Comparison of ENCODE assay signal across 8 cellular contexts in the genomic region with DNA sequence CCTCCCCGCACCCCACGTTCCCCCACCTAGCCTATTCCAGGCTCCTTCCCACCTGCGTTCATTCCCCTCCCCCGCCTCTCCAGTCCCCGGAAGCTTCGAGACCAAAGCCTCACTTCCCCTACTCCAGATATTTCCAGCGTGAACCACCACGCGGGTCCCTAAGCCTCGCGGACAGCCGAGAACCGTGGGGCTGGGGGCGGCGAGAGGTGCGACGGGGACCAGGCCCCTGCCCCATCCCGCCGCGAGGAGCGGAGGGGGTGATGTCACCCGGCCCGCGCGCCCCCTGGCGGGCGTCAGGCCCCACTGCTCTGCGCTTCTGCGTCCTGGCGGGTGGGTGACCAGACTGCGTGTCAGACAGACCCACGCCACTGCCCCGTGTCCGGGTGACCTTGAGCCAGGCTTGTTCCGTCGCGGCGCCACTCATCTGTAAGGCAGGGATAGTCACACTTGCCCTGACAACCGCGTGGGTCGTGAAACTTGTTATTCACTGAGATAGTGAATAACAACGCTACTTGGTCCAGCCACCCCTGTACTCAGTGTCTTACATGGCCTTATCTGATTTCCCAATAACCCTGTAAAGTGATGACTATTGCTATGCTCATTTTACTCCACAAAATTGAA. TPM values are rescaled to one million over a fixed set of nuclear protein-coding genes. Genes with fewer than 3 reads are reported as not detected.
A peak's percentile ranks its signal among the peaks of the same experiment; 100 is the strongest.
DNase-seq lines count a peak whose midpoint lies in the region; ATAC-seq and TF ChIP-seq lines count a peak whose summit lies in the region.

No MANE protein-coding gene starts in this region.

- no peaks in the 10 kb centered on the region for H3K36me3 ChIP-seq in CD4-positive, alpha-beta memory T cell (ENCODE audit: insufficient read depth, low read length)
- H3K36me3 ChIP-seq in Peyer's patch (no peaks in the 10 kb centered on the region), stomach (peaks cover 3 to 8% (median 6%) of the 10 kb centered on the region in 4 donors)

- intact Hi-C loops in CD4-positive, alpha-beta memory T cell (cut with micrococcal nuclease), result loop anchor here (1.0 kb wide), 4 partner anchors 9 to 142 kb away; partner anchors contain the start of genes HSP90AB1 and SLC29A1
- intact Hi-C loops in stomach (cut with DNase I; ENCODE audit: low total_unique reads), result loop anchor here (10.0 kb wide), 1 partner anchor 63 kb away; no protein-coding TSS in a partner anchor

- ATAC-seq in GM19397 (IDR thresholded peaks at IDR 0.05; ENCODE audit: unreplicated experiment) (peak; percentile 71), HG03571 (IDR thresholded peaks at IDR 0.05; ENCODE audit: unreplicated experiment) (peak; percentile 88)

- CTCF ChIA-PET in CD4-positive, alpha-beta memory T cell (lab: Charles Lee; ENCODE audit: partially characterized antibody), result interaction anchor here (0.6 to 5.3 kb wide), 19 partner anchors 9 to 141 kb away, joined by 3 to 84 read pairs (median 6); partner anchors contain the start of genes HSP90AB1, SLC29A1 and SLC35B2

- no peaks in the 10 kb centered on the region for H3K9me3 ChIP-seq in CD4-positive, alpha-beta memory T cell (ENCODE audit: control insufficient read depth in 1 of 2, low read length in 2 of 2)
- H3K9me3 ChIP-seq in Peyer's patch (no peaks in the 10 kb centered on the region), stomach (no peaks in the 10 kb centered on the region)

- H3K36me3 Mint-ChIP-seq in CD4-positive, alpha-beta memory T cell, result no peaks in the 10 kb centered on the region
- H3K36me3 Mint-ChIP-seq in nephron (ENCODE audit: low read depth), result no peaks in the 10 kb centered on the region

- 1 to 3% (median 2%) methylated on average over 21 to 42 of the region's 42 CpGs for WGBS in stomach, 5 donors

- peaks cover 2 to 15% (median 9%) of the 10 kb centered on the region in 4 donors for H3K4me1 Mint-ChIP-seq in CD4-positive, alpha-beta memory T cell
- H3K4me1 Mint-ChIP-seq in nephron, result peaks cover 35% of the 10 kb centered on the region

- TF ChIP-seq CTCF in Peyer's patch (IDR thresholded peaks at IDR 0.05) (peak; percentile 95 to 98 (median 98)), fibroblast of the aortic adventitia (IDR thresholded peaks at IDR 0.05; ENCODE audit: insufficient read depth, low read length) (peak; percentile 84), nephron (IDR thresholded peaks at IDR 0.05; ENCODE audit: unreplicated experiment in 3 of 3) (peak; percentile 94 to 98 (median 98)), stomach (IDR thresholded peaks at IDR 0.05) (peak in 6 of 7 experiments; percentile 72 to 99 (median 97))

- POLR2A ChIA-PET in CD4-positive, alpha-beta memory T cell (lab: Charles Lee; ENCODE audit: partially characterized antibody), result interaction anchor here (0.7 to 2.2 kb wide), 9 partner anchors 10 to 141 kb away, joined by 3 to 71 read pairs (median 5); partner anchors contain the start of genes HSP90AB1, SLC29A1 and SLC35B2

- H3K4me1 ChIP-seq in CD4-positive, alpha-beta memory T cell (ENCODE audit: insufficient read depth, low read length), result peaks cover 12% of the 10 kb centered on the region
- H3K4me1 ChIP-seq in Peyer's patch (peaks cover 0 to 29% (median 2%) of the 10 kb centered on the region in 4 donors), stomach (peaks cover 42 to 58% (median 50%) of the 10 kb centered on the region in 4 donors)

- peak overlapping the region; percentile 89 to 98 (median 95) for H3K27ac Mint-ChIP-seq in CD4-positive, alpha-beta memory T cell
- peak overlapping the region; percentile 74 to 93 (median 92) for H3K27ac Mint-ChIP-seq in nephron

- peak overlapping the region; percentile 85 to 93 (median 90) for H3K4me3 Mint-ChIP-seq in CD4-positive, alpha-beta memory T cell
- peak overlapping the region; percentile 82 to 87 (median 86) for H3K4me3 Mint-ChIP-seq in nephron

- no peaks in the 10 kb centered on the region for H3K27me3 Mint-ChIP-seq in CD4-positive, alpha-beta memory T cell
- peaks cover 6% of the 10 kb centered on the region for H3K27me3 Mint-ChIP-seq in nephron (ENCODE audit: low read depth)

- DNase-seq in CD4-positive, alpha-beta memory T cell, result peak; percentile 66 to 85 (median 80)
- DNase-seq in Peyer's patch (peak; percentile 77 to 88 (median 88)), fibroblast of the aortic adventitia (ENCODE audit: low read depth) (peak; percentile 59), stomach (peak; percentile 79)
- peak; percentile 77 for DNase-seq in activated T-helper 9 cell treated with anti-CD3 and anti-CD28 coated beads, Interleukin-2, amount 50 U/mL, for 16 hours (ENCODE audit: low read depth)

- TF ChIP-seq EP300 in stomach (IDR thresholded peaks at IDR 0.05), result no peak

- peak overlapping the region; percentile 93 for H3K27ac ChIP-seq in CD4-positive, alpha-beta memory T cell (ENCODE audit: low read depth, low read length)
- H3K27ac ChIP-seq in Peyer's patch (peak overlapping the region; percentile 85 to 99 (median 96)), stomach (peak overlapping the region; percentile 95 to 99 (median 96))

- no peaks in the 10 kb centered on the region for H3K27me3 ChIP-seq in CD4-positive, alpha-beta memory T cell (ENCODE audit: insufficient read depth, low read length)
- H3K27me3 ChIP-seq in Peyer's patch, result no peaks in the 10 kb centered on the region
- no peaks in the 10 kb centered on the region for H3K27me3 ChIP-seq in stomach

- TF ChIP-seq POLR2A in Peyer's patch (IDR thresholded peaks at IDR 0.05) (peak in 1 of 2 donors; percentile 1), stomach (IDR thresholded peaks at IDR 0.05) (no peak)

- no peaks in the 10 kb centered on the region for H3K9me3 Mint-ChIP-seq in CD4-positive, alpha-beta memory T cell
- no peaks in the 10 kb centered on the region for H3K9me3 Mint-ChIP-seq in nephron

- peak overlapping the region; percentile 8 to 95 for H3K4me3 ChIP-seq in CD4-positive, alpha-beta memory T cell (ENCODE audit: low read length in 2 of 2)
- H3K4me3 ChIP-seq in Peyer's patch (peak overlapping the region; percentile 55 to 88 (median 60)), fibroblast of the aortic adventitia (ENCODE audit: low read depth, low read length) (peak overlapping the region; percentile 67), stomach (peak overlapping the region; percentile 44 to 67 (median 54))

RNA-seq across cellular contexts. Expression of gene HSP90AB1, which starts 9.0 kb away (rescaled TPM):
- total RNA-seq in CD4-positive, alpha-beta memory T cell, result 100 to 1,000 TPM; 303 to 324 TPM
- polyA plus RNA-seq in CD4-positive, alpha-beta memory T cell, result 100 to 1,000 TPM; 384 to 432 TPM
- 100 to 1,000 TPM; 181 to 330 (median 254) TPM for total RNA-seq in Peyer's patch
- total RNA-seq in fibroblast of the aortic adventitia (ENCODE audit: low replicate concordance), result 797 and 832 TPM in 2 replicates
- total RNA-seq in stomach, result 100 to 1,000 TPM; 168 to 414 (median 370) TPM
- 100 to 1,000 TPM; 267 to 549 (median 348) TPM for polyA plus RNA-seq in stomach

RNA-seq across cellular contexts. Expression of gene SLC29A1, which starts 14.5 kb away (rescaled TPM):
- total RNA-seq in CD4-positive, alpha-beta memory T cell, result 1 to 10 TPM; 2.1 to 3.1 TPM
- polyA plus RNA-seq in CD4-positive, alpha-beta memory T cell, result 1 to 10 TPM; 3.4 to 3.7 TPM
- 10 to 100 TPM in 3 of 4 donors, 1 to 10 TPM in 1; 4.4 to 25.6 (median 19.5) TPM for total RNA-seq in Peyer's patch
- total RNA-seq in fibroblast of the aortic adventitia (ENCODE audit: low replicate concordance), result 5.2 and 23.6 TPM in 2 replicates
- total RNA-seq in stomach, result 100 to 1,000 TPM in 2 of 5 donors, 10 to 100 TPM in 3; 26.4 to 217 (median 77.4) TPM
- polyA plus RNA-seq in stomach, result 10 to 100 TPM; 22.6 to 33.5 (median 29.0) TPM

RNA-seq across cellular contexts. Expression of gene SLC35B2, which starts 19.4 kb away (rescaled TPM):
- total RNA-seq in CD4-positive, alpha-beta memory T cell, result 10 to 100 TPM; 20.7 to 20.9 TPM
- polyA plus RNA-seq in CD4-positive, alpha-beta memory T cell, result 10 to 100 TPM; 41.6 to 65.3 TPM
- total RNA-seq in Peyer's patch (10 to 100 TPM; 10.7 to 35.2 (median 26.5) TPM), fibroblast of the aortic adventitia (ENCODE audit: low replicate concordance) (56.4 and 60.8 TPM in 2 replicates), stomach (10 to 100 TPM in 4 of 5 donors, 1 to 10 TPM in 1; 1.4 to 60.1 (median 27.0) TPM)
- 10 to 100 TPM in 2 of 3 donors, 1 to 10 TPM in 1; 7.3 to 17.2 (median 16.6) TPM for polyA plus RNA-seq in stomach

RNA-seq across cellular contexts. Expression of gene MYMX, which starts 21.2 kb away (rescaled TPM):
- total RNA-seq in CD4-positive, alpha-beta memory T cell, result not detected
- not detected for polyA plus RNA-seq in CD4-positive, alpha-beta memory T cell
- total RNA-seq in Peyer's patch (not detected), fibroblast of the aortic adventitia (ENCODE audit: low replicate concordance) (not detected in 2 replicates), stomach (not detected)
- 1 to 10 TPM in 1 of 3 donors, under 1 TPM in 1, not detected in 1; 0.95 to 3.4 TPM for polyA plus RNA-seq in stomach

RNA-seq across cellular contexts. Expression of gene NFKBIE, which starts 27.4 kb away (rescaled TPM):
- total RNA-seq in CD4-positive, alpha-beta memory T cell, result 10 to 100 TPM; 12.7 to 15.0 TPM
- 1 to 10 TPM; 8.0 to 8.3 TPM for polyA plus RNA-seq in CD4-positive, alpha-beta memory T cell
- total RNA-seq in Peyer's patch (10 to 100 TPM; 16.9 to 36.3 (median 24.9) TPM), fibroblast of the aortic adventitia (ENCODE audit: low replicate concordance) (5.4 and 74.7 TPM in 2 replicates), stomach (10 to 100 TPM in 1 of 5 donors, 1 to 10 TPM in 1, under 1 TPM in 1, not detected in 2; 0.89 to 23.5 (median 3.5) TPM)
- polyA plus RNA-seq in stomach, result 10 to 100 TPM in 2 of 3 donors, 1 to 10 TPM in 1; 9.9 to 14.2 (median 10.6) TPM

Comparison
In these comparisons a context has a peak if more than half of its experiments do, and no peak if none do; other contexts are left out.
1. Peak in every context shown above with its lines: DNase-seq, ATAC-seq, H3K4me3 ChIP-seq and H3K27ac ChIP-seq.